ENCODE assay signal across 8 cellular contexts in genomic region chr15:48331796-48332641, GRCh38. TPM values are rescaled to one million over a fixed set of nuclear protein-coding genes. Genes with fewer than 3 reads are reported as not detected.
DNase-seq lines count a peak whose midpoint lies in the region; TF ChIP-seq lines count a peak whose summit lies in the region.

No MANE protein-coding gene starts in this region.

- H3F3A ChIP-seq in MM.1S (ENCODE audit: insufficient read depth, low read length) = peaks cover 19% of the 10 kb centered on the region

- peaks cover 18% of the 10 kb centered on the region for H3K4me1 ChIP-seq in MM.1S (ENCODE audit: low read length)
- H3K4me1 ChIP-seq in ascending aorta = peaks cover 4 to 12% of the 10 kb centered on the region in 2 donors
- H3K4me1 ChIP-seq in sigmoid colon = peaks cover 0 to 20% (median 15%) of the 10 kb centered on the region in 4 donors

- peak overlapping the region; percentile 90 for H3K4me2 ChIP-seq in MM.1S (ENCODE audit: low read depth, low read length)

- no peak for TF ChIP-seq POLR2A in sigmoid colon (IDR thresholded peaks at IDR 0.05)

- peak; percentile 86 for DNase-seq in GM12865 (ENCODE audit: low read depth)
- DNase-seq in HCEC 1CT = peak; percentile 68
- peak; percentile 71 for DNase-seq in MM.1S
- DNase-seq in T-helper 1 cell = peak; percentile 35 to 81 (median 59)
- peak; percentile 12 to 69 for DNase-seq in ascending aorta (ENCODE audit: low spot score in 2 of 2)
- DNase-seq in hippocampal formation (lab: John Stamatoyannopoulos, UW) = peak; percentile 60 to 78
- DNase-seq in sigmoid colon = peak; percentile 90
- DNase-seq in OCI-M2 (lab: John Stamatoyannopoulos, UW; ENCODE audit: unreplicated experiment) = no peak

- TF ChIP-seq EP300 in sigmoid colon (IDR thresholded peaks at IDR 0.05) = no peak

- H3K9ac ChIP-seq in MM.1S (ENCODE audit: low read length) = peak overlapping the region; percentile 96

- intact Hi-C loops in ascending aorta (cut with DNase I) = loop anchor here (1.0 to 2.0 kb wide), 3 partner anchors 45 to 615 kb away; partner anchors contain the start of gene SEMA6D
- intact Hi-C loops in sigmoid colon (cut with DNase I) = loop anchor here (5.0 kb wide), 2 partner anchors 155 to 715 kb away; partner anchors contain the start of genes MYEF2 and SECISBP2L

- peaks cover 46% of the 10 kb centered on the region for H3K79me2 ChIP-seq in MM.1S (ENCODE audit: low read length)

- TF ChIP-seq CTCF in GM12865 (IDR thresholded peaks at IDR 0.05; ENCODE audit: insufficient read depth, low read depth, low read length, missing control alignments) = no peak
- no peak for TF ChIP-seq CTCF in MM.1S (IDR thresholded peaks at IDR 0.05; ENCODE audit: low read length)
- TF ChIP-seq CTCF in ascending aorta (IDR thresholded peaks at IDR 0.05) = no peak
- no peak for TF ChIP-seq CTCF in sigmoid colon (IDR thresholded peaks at IDR 0.05)

- 0 to 1% methylated on average over 64 of the region's 64 CpGs for WGBS in sigmoid colon, 2 donors

- peak overlapping the region; percentile 90 for H3K4me3 ChIP-seq in GM12865 (ENCODE audit: low read depth, low read length)
- peak overlapping the region; percentile 84 for H3K4me3 ChIP-seq in MM.1S (ENCODE audit: low read length)
- H3K4me3 ChIP-seq in ascending aorta = peak overlapping the region; percentile 70 to 89
- H3K4me3 ChIP-seq in sigmoid colon = peak overlapping the region; percentile 57 to 87 (median 72)

- peak overlapping the region; percentile 81 for H2AFZ ChIP-seq in MM.1S (ENCODE audit: low read length)

- H3K27me3 ChIP-seq in MM.1S (replicated peaks; ENCODE audit: insufficient read depth, low read length) (no peaks in the 10 kb centered on the region), ascending aorta (no peaks in the 10 kb centered on the region), sigmoid colon (no peaks in the 10 kb centered on the region)

- H3K27ac ChIP-seq in MM.1S (ENCODE audit: low read length) (peak overlapping the region; percentile 83), ascending aorta (peak overlapping the region; percentile 92 to 98), sigmoid colon (peak overlapping the region; percentile 94 to 98 (median 96))

- H3K36me3 ChIP-seq in MM.1S (replicated peaks; ENCODE audit: insufficient read depth, low read length) (peaks cover 5% of the 10 kb centered on the region; the same call in 1 of the 2 replicates), ascending aorta (peaks cover 12% of the 10 kb centered on the region in 2 donors), sigmoid colon (peaks cover 0 to 31% (median 12%) of the 10 kb centered on the region in 4 donors)

- H4K20me1 ChIP-seq in MM.1S (ENCODE audit: insufficient read depth, low read length) = no peaks in the 10 kb centered on the region

- no peaks in the 10 kb centered on the region for H3K9me3 ChIP-seq in MM.1S (replicated peaks; ENCODE audit: insufficient read depth, low read length)
- no peaks in the 10 kb centered on the region for H3K9me3 ChIP-seq in ascending aorta
- no peaks in the 10 kb centered on the region for H3K9me3 ChIP-seq in sigmoid colon

- no peaks in the 10 kb centered on the region for H3K9me2 ChIP-seq in MM.1S (replicated peaks; ENCODE audit: insufficient read depth, low read length)

RNA-seq across cellular contexts. Expression of gene DUT, which starts 0.8 kb away (rescaled TPM):
- 150 TPM for total RNA-seq in ascending aorta
- total RNA-seq in sigmoid colon = 100 to 1,000 TPM in 2 of 4 donors, 10 to 100 TPM in 2; 76.2 to 109 (median 102) TPM
- polyA plus RNA-seq in sigmoid colon = 10 to 100 TPM; 42.6 to 91.1 (median 59.9) TPM
